ENCODE assay signal across 1 cellular context in the genomic region with DNA sequence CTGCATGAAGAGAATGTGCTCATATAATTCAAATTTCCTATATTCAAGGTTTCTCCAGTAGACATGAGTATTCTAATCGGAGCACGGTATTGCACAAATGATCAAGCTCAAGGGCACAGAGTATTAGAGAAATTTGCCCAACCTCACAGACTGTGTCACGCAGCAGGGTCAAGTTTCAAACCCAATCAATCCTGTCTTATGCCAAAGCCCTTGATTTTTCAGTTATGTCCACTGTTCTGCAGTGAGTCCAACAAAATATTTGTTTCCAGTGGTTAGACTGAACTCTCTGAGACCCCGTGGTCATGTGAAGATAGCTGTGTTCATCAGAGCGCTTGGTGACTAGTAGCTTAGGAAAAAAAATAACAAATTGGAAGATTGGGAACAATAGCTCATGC.
TF ChIP-seq lines count a peak whose summit lies in the region.

No MANE protein-coding gene starts in this region.

TF ChIP-seq in HEK293T, 16 proteins besides CTCF, POLR2A, EP300 and RAD21 (continued from another document):
- no peak for TF ChIP-seq FOXK2 (IDR thresholded peaks at IDR 0.05)
- TF ChIP-seq LEF1 (IDR thresholded peaks at IDR 0.05; ENCODE audit: borderline replicate concordance): no peak
- no peak for TF ChIP-seq SP1 (IDR thresholded peaks at IDR 0.05)
- TF ChIP-seq CTBP1 (IDR thresholded peaks at IDR 0.05; ENCODE audit: borderline replicate concordance): no peak
- TF ChIP-seq SUZ12 (IDR thresholded peaks at IDR 0.05): no peak
- TF ChIP-seq ELF4 (IDR thresholded peaks at IDR 0.05): no peak
- TF ChIP-seq L3MBTL2 (conservative IDR thresholded peaks at IDR 0.05): no peak
- no peak for TF ChIP-seq NFRKB (IDR thresholded peaks at IDR 0.05)
